9 cellular contexts compared by ENCODE assay signal in genomic region chr1:157993179-157994080, GRCh38. TPM values are rescaled to one million over a fixed set of nuclear protein-coding genes. Genes with fewer than 3 reads are reported as not detected.
DNase-seq lines count a peak whose midpoint lies in the region; ATAC-seq, FAIRE-seq and TF ChIP-seq lines count a peak whose summit lies in the region.
"Had no signal": no experiment of that assay in that cellular context is flagged by ENCODE, and none has a peak within 500 bp of the region (broad histone marks: within the 10 kb centered on the region; RNA-seq: fewer than 3 reads in every experiment).

TSS of gene KIRREL1 (plus strand) at chr1:157993645. CDS start at chr1:157993677, 32 bp downstream.

- no peak for ATAC-seq in HG03342 (IDR thresholded peaks at IDR 0.05; ENCODE audit: unreplicated experiment)

- DNase-seq in ELF-1 (ENCODE audit: low read depth, low spot score): peak; percentile 39
- peak; percentile 46 for DNase-seq in NCI-H2227 treated with DMSO at 0.1 percent for 48 hours (lab: John Stamatoyannopoulos, UW)
- DNase-seq in bronchial epithelial cell (ENCODE audit: low read depth): no peak
- peak; percentile 80 for DNase-seq in iris pigment epithelial cell (ENCODE audit: low read depth)
- no peak for DNase-seq in activated CD4-positive, alpha-beta T cell treated with anti-CD3 and anti-CD28 coated beads, Interleukin-2, amount 50 U/mL, for 1 hour
- DNase-seq in NCI-H2081 (lab: John Stamatoyannopoulos, UW): no peak

- peaks cover 2% of the 10 kb centered on the region for H3K27me3 ChIP-seq in bronchial epithelial cell (ENCODE audit: control insufficient read depth, insufficient read depth, low read length)

- no peak for FAIRE-seq in bronchial epithelial cell (lab: Jason Lieb, UNC)
- FAIRE-seq: TTC549 had no signal

- H3K4me3 ChIP-seq in bronchial epithelial cell (ENCODE audit: low read depth, low read length): peak within 1 kb of the TSS; percentile 83
- peak within 1 kb of the TSS; percentile 48 to 84 (median 70) for H3K4me3 ChIP-seq in skin epidermis

- peak within 1 kb of the TSS; percentile 60 to 96 (median 90) for H3K27ac ChIP-seq in skin epidermis

- H3K36me3 ChIP-seq in bronchial epithelial cell (ENCODE audit: control insufficient read depth, insufficient read depth, low read length): peaks cover 1% of the 10 kb centered on the region

- TF ChIP-seq CTCF in bronchial epithelial cell (IDR thresholded peaks at IDR 0.05; ENCODE audit: insufficient read depth, low read length, severe bottlenecking): no peak

RNA-seq across cellular contexts. Expression of gene KIRREL1, which starts in this region (rescaled TPM):
- 20.2 and 24.2 TPM in 2 replicates for total RNA-seq in bronchial epithelial cell

Comparison
In these comparisons a context has a peak if more than half of its experiments do, and no peak if none do; other contexts are left out.
1. DNase-seq: peak in ELF-1 (single experiment), NCI-H2227 treated with DMSO at 0.1 percent for 48 hours (single experiment) and iris pigment epithelial cell (single experiment); none in bronchial epithelial cell (single experiment), activated CD4-positive, alpha-beta T cell treated with anti-CD3 and anti-CD28 coated beads, Interleukin-2, amount 50 U/mL, for 1 hour (single experiment) and NCI-H2081 (0 of 2).